Comparison of ENCODE assay signal across 18 cellular contexts in the genomic region with DNA sequence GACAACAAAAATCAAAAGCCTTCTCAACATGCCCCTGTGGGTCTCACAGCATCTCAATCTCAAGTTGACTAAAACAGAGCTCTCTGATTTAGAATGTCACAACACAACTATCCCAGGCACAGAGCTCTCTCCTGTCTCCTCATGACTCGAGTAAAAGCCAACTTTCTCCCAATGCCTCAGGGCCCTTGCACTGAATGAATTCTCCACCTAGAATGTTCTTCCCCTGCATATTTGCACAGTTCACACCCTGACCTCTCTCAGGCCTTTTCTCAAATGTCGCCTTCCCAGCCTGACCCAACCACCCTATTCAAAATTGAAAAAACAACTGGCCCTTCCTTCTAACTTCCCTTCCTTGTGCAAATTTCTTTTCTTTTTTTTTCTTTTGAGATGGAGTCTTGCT. TPM values are rescaled to one million over a fixed set of nuclear protein-coding genes. Genes with fewer than 3 reads are reported as not detected.
A peak's percentile ranks its signal among the peaks of the same experiment; 100 is the strongest.
DNase-seq lines count a peak whose midpoint lies in the region; ATAC-seq and TF ChIP-seq lines count a peak whose summit lies in the region.
"Had no signal": no experiment of that assay in that cellular context is flagged by ENCODE, and none has a peak within 500 bp of the region (broad histone marks: within the 10 kb centered on the region; RNA-seq: fewer than 3 reads in every experiment).

No MANE protein-coding gene starts in this region.

- no peak overlapping the region for H2BK120ac ChIP-seq in trophoblast cell (ENCODE audit: insufficient read depth, low read length, poor library complexity)

- H3K79me1 ChIP-seq in trophoblast cell (ENCODE audit: low read length): peaks cover 7% of the 10 kb centered on the region

- no peaks in the 10 kb centered on the region for H3K9me3 Mint-ChIP-seq in activated CD4-positive, alpha-beta memory T cell treated with anti-CD3 and anti-CD28 coated beads for 36 hours
- no peaks in the 10 kb centered on the region for H3K9me3 Mint-ChIP-seq in activated CD4-positive, alpha-beta memory T cell treated with anti-CD3 and anti-CD28 coated beads, Interleukin-2, amount 10 ng/mL, durations not matched to agents 7 days and 5 days
- H3K9me3 Mint-ChIP-seq in neural crest cell: no peaks in the 10 kb centered on the region
- H3K9me3 Mint-ChIP-seq: CD4-positive, alpha-beta T cell; CD8-positive, alpha-beta T cell had no signal

- no peak for TF ChIP-seq CTCF in neural crest cell (conservative IDR thresholded peaks at IDR 0.05)

- intact Hi-C loops in activated CD4-positive, alpha-beta memory T cell treated with anti-CD3 and anti-CD28 coated beads for 36 hours (cut with micrococcal nuclease): no loop called here

- no CpG with 5 or more reads among the region's 2 CpGs for WGBS in trophoblast cell (ENCODE audit: extremely low coverage, insufficient coverage, insufficient read length)

- POLR2A ChIA-PET in activated CD4-positive, alpha-beta memory T cell treated with anti-CD3 and anti-CD28 coated beads for 36 hours (lab: Charles Lee): no interaction called here
- POLR2A ChIA-PET in activated CD4-positive, alpha-beta memory T cell treated with anti-CD3 and anti-CD28 coated beads, Interleukin-2, amount 10 ng/mL, durations not matched to agents 7 days and 5 days (lab: Charles Lee): interaction anchor here (3.6 kb wide), 1 partner anchor 10 kb away, joined by 16 read pairs; no protein-coding TSS in a partner anchor

- H2AK5ac ChIP-seq in trophoblast cell (ENCODE audit: low read length): no peak overlapping the region

- ATAC-seq in GM21367 (IDR thresholded peaks at IDR 0.05; ENCODE audit: unreplicated experiment): no peak
- no peak for ATAC-seq in stimulated activated naive CD8-positive, alpha-beta T cell treated with anti-CD3 and anti-CD28 coated beads, Interleukin-15, Interleukin-2, amounts not matched to agents 100 U/mL and 50 U/mL, for 24 hours
- ATAC-seq: A549; CD8-positive, alpha-beta T cell had no signal

- no peak overlapping the region for H3K4ac ChIP-seq in trophoblast cell (ENCODE audit: low read depth, low read length)

- H3K4me1 Mint-ChIP-seq in activated CD4-positive, alpha-beta memory T cell treated with anti-CD3 and anti-CD28 coated beads for 36 hours (ENCODE audit: low read depth): peaks cover 6% of the 10 kb centered on the region
- peaks cover 3% of the 10 kb centered on the region for H3K4me1 Mint-ChIP-seq in activated CD4-positive, alpha-beta memory T cell treated with anti-CD3 and anti-CD28 coated beads, Interleukin-2, amount 10 ng/mL, durations not matched to agents 7 days and 5 days
- H3K4me1 Mint-ChIP-seq in neural crest cell: peaks cover 1% of the 10 kb centered on the region

- no peak overlapping the region for H3K4me2 ChIP-seq in trophoblast cell (ENCODE audit: low read length)
- H3K4me2 ChIP-seq: A549; BLaER1 treated with 17β-estradiol and CSF1 and Interleukin-3, amounts not matched to agents 10 nM and 100 nM had no signal

- H3K27me3 Mint-ChIP-seq in activated CD4-positive, alpha-beta memory T cell treated with anti-CD3 and anti-CD28 coated beads for 36 hours: no peaks in the 10 kb centered on the region
- H3K27me3 Mint-ChIP-seq in activated CD4-positive, alpha-beta memory T cell treated with anti-CD3 and anti-CD28 coated beads, Interleukin-2, amount 10 ng/mL, durations not matched to agents 7 days and 5 days: no peaks in the 10 kb centered on the region
- no peaks in the 10 kb centered on the region for H3K27me3 Mint-ChIP-seq in neural crest cell (ENCODE audit: low read depth)
- H3K27me3 Mint-ChIP-seq: B cell; CD4-positive, alpha-beta T cell had no signal

- no peaks in the 10 kb centered on the region for H3K36me3 ChIP-seq in trophoblast cell (ENCODE audit: control insufficient read depth in 1 of 2, insufficient read depth in 2 of 2, low read length in 2 of 2)

- CTCF ChIA-PET in activated CD4-positive, alpha-beta memory T cell treated with anti-CD3 and anti-CD28 coated beads for 36 hours (lab: Charles Lee): no interaction called here
- CTCF ChIA-PET in activated CD4-positive, alpha-beta memory T cell treated with anti-CD3 and anti-CD28 coated beads, Interleukin-2, amount 10 ng/mL, durations not matched to agents 7 days and 5 days (lab: Charles Lee): interaction anchor here (3.3 kb wide), 1 partner anchor 11 kb away, joined by 30 read pairs; no protein-coding TSS in a partner anchor

- no peak overlapping the region for H4K8ac ChIP-seq in trophoblast cell (ENCODE audit: low read depth, low read length)

- H3K9ac ChIP-seq in trophoblast cell (ENCODE audit: low read length): no peak overlapping the region
- H3K9ac ChIP-seq: BLaER1 treated with 17β-estradiol and CSF1 and Interleukin-3, amounts not matched to agents 10 nM and 100 nM had no signal

- H4K12ac ChIP-seq in trophoblast cell (ENCODE audit: low read depth, low read length): no peak overlapping the region

- H3K36me3 Mint-ChIP-seq in activated CD4-positive, alpha-beta memory T cell treated with anti-CD3 and anti-CD28 coated beads for 36 hours: peaks cover 14% of the 10 kb centered on the region
- H3K36me3 Mint-ChIP-seq in activated CD4-positive, alpha-beta memory T cell treated with anti-CD3 and anti-CD28 coated beads, Interleukin-2, amount 10 ng/mL, durations not matched to agents 7 days and 5 days (ENCODE audit: low read depth): peaks cover 6% of the 10 kb centered on the region
- H3K36me3 Mint-ChIP-seq in neural crest cell (ENCODE audit: low read depth): no peaks in the 10 kb centered on the region

- no peak overlapping the region for H3K27ac ChIP-seq in trophoblast cell (ENCODE audit: low read depth, low read length)
- H3K27ac ChIP-seq: 22Rv1; A549; BLaER1 treated with 17β-estradiol and CSF1 and Interleukin-3, amounts not matched to agents 10 nM and 100 nM; C4-2B had no signal

- peaks cover 6% of the 10 kb centered on the region in 2 experiments for H3K4me1 ChIP-seq in trophoblast cell (ENCODE audit: control insufficient read depth in 1 of 2, insufficient read depth in 2 of 2, low read length in 2 of 2)

- H3K14ac ChIP-seq in trophoblast cell (ENCODE audit: low read length): no peak overlapping the region

- no peak overlapping the region for H3K23ac ChIP-seq in trophoblast cell (ENCODE audit: low read length)

- no peak overlapping the region for H2BK5ac ChIP-seq in trophoblast cell (ENCODE audit: low read depth, low read length, poor library complexity)

- no peak for DNase-seq in activated CD4-positive, alpha-beta memory T cell treated with anti-CD3 and anti-CD28 coated beads for 36 hours
- DNase-seq in activated CD4-positive, alpha-beta memory T cell treated with anti-CD3 and anti-CD28 coated beads, Interleukin-2, amount 10 ng/mL, durations not matched to agents 7 days and 5 days: no peak
- DNase-seq in neural crest cell (ENCODE audit: low read depth, low spot score) (no peak), trophoblast cell (peak; percentile 87 to 92)
- DNase-seq in stimulated activated naive CD8-positive, alpha-beta T cell treated with anti-CD3 and anti-CD28 coated beads, Interleukin-15, Interleukin-2, amounts not matched to agents 100 U/mL and 50 U/mL, for 24 hours: no peak
- DNase-seq: AML-193; Caco-2; Calu3; CD4-positive, alpha-beta T cell; CD8-positive, alpha-beta T cell; DMS79 treated with DMSO at 0.1 percent for 48 hours; GF-D8 had no signal

- H3K4me3 Mint-ChIP-seq in activated CD4-positive, alpha-beta memory T cell treated with anti-CD3 and anti-CD28 coated beads for 36 hours: no peak overlapping the region
- H3K4me3 Mint-ChIP-seq in activated CD4-positive, alpha-beta memory T cell treated with anti-CD3 and anti-CD28 coated beads, Interleukin-2, amount 10 ng/mL, durations not matched to agents 7 days and 5 days: no peak overlapping the region
- no peak overlapping the region for H3K4me3 Mint-ChIP-seq in neural crest cell
- H3K4me3 Mint-ChIP-seq: B cell; CD8-positive, alpha-beta T cell had no signal

- H2BK12ac ChIP-seq in trophoblast cell (ENCODE audit: low read length): no peak overlapping the region

- peak overlapping the region; percentile 6 for H3K27ac Mint-ChIP-seq in activated CD4-positive, alpha-beta memory T cell treated with anti-CD3 and anti-CD28 coated beads for 36 hours
- H3K27ac Mint-ChIP-seq in activated CD4-positive, alpha-beta memory T cell treated with anti-CD3 and anti-CD28 coated beads, Interleukin-2, amount 10 ng/mL, durations not matched to agents 7 days and 5 days: no peak overlapping the region
- peak overlapping the region; percentile 46 for H3K27ac Mint-ChIP-seq in neural crest cell (ENCODE audit: unreplicated experiment)
- H3K27ac Mint-ChIP-seq: B cell; CD4-positive, alpha-beta T cell; CD8-positive, alpha-beta T cell had no signal

- H3K79me2 ChIP-seq in trophoblast cell (ENCODE audit: control insufficient read depth, insufficient read depth, low read length, poor library complexity): peaks cover 4% of the 10 kb centered on the region

- H3K18ac ChIP-seq in trophoblast cell (ENCODE audit: low read length): no peak overlapping the region

- peaks cover under 1% of the 10 kb centered on the region for H3K9me3 ChIP-seq in trophoblast cell (ENCODE audit: insufficient read depth, low read depth, low read length)
- H3K9me3 ChIP-seq: A549; BLaER1 treated with 17β-estradiol and CSF1 and Interleukin-3, amounts not matched to agents 10 nM and 100 nM; Caco-2 had no signal

- H4K91ac ChIP-seq in trophoblast cell (ENCODE audit: low read depth, low read length): no peak overlapping the region

- no peak overlapping the region for H2AFZ ChIP-seq in trophoblast cell (ENCODE audit: insufficient read depth, low read length, poor library complexity)

- no peak overlapping the region for H3K4me3 ChIP-seq in trophoblast cell (ENCODE audit: low read depth, low read length)
- H3K4me3 ChIP-seq: A549; BLaER1 treated with 17β-estradiol and CSF1 and Interleukin-3, amounts not matched to agents 10 nM and 100 nM had no signal

- H3K27me3 ChIP-seq in trophoblast cell (ENCODE audit: insufficient read depth, low read length): no peaks in the 10 kb centered on the region
- H3K27me3 ChIP-seq: BLaER1 treated with 17β-estradiol and CSF1 and Interleukin-3, amounts not matched to agents 10 nM and 100 nM had no signal

RNA-seq across cellular contexts. Expression of a gene that starts 3.7 kb away (rescaled TPM):
- 1 to 10 TPM; 1.5 to 1.7 TPM for total RNA-seq in activated CD4-positive, alpha-beta memory T cell treated with anti-CD3 and anti-CD28 coated beads for 36 hours
- 1 to 10 TPM; 2.6 to 2.9 TPM for total RNA-seq in activated CD4-positive, alpha-beta memory T cell treated with anti-CD3 and anti-CD28 coated beads, Interleukin-2, amount 10 ng/mL, durations not matched to agents 7 days and 5 days
- 2.9 and 3.5 TPM in 2 replicates for total RNA-seq in neural crest cell
- 3.2 and 3.6 TPM in 2 replicates for polyA plus RNA-seq in trophoblast cell (2013)

RNA-seq across cellular contexts. Expression of a gene that starts 13.4 kb away (rescaled TPM):
- total RNA-seq in activated CD4-positive, alpha-beta memory T cell treated with anti-CD3 and anti-CD28 coated beads for 36 hours: 1 to 10 TPM; 8.6 to 9.0 TPM
- total RNA-seq in activated CD4-positive, alpha-beta memory T cell treated with anti-CD3 and anti-CD28 coated beads, Interleukin-2, amount 10 ng/mL, durations not matched to agents 7 days and 5 days: 10 to 100 TPM; 10.0 to 10.2 TPM
- total RNA-seq in neural crest cell: 3.5 and 4.5 TPM in 2 replicates
- polyA plus RNA-seq in trophoblast cell (2013): 5.1 and 5.2 TPM in 2 replicates

RNA-seq across cellular contexts. Expression of a gene that starts 15.5 kb away (rescaled TPM):
- 1 to 10 TPM; 3.6 to 4.7 TPM for total RNA-seq in activated CD4-positive, alpha-beta memory T cell treated with anti-CD3 and anti-CD28 coated beads for 36 hours
- total RNA-seq in activated CD4-positive, alpha-beta memory T cell treated with anti-CD3 and anti-CD28 coated beads, Interleukin-2, amount 10 ng/mL, durations not matched to agents 7 days and 5 days: 1 to 10 TPM; 2.0 to 2.6 TPM
- 10.3 and 12.3 TPM in 2 replicates for total RNA-seq in neural crest cell
- polyA plus RNA-seq in trophoblast cell (2013): 3.7 and 3.9 TPM in 2 replicates

RNA-seq across cellular contexts. Expression of a gene that starts 24.4 kb away (rescaled TPM):
- 10 to 100 TPM; 16.0 to 18.0 TPM for total RNA-seq in activated CD4-positive, alpha-beta memory T cell treated with anti-CD3 and anti-CD28 coated beads for 36 hours
- total RNA-seq in activated CD4-positive, alpha-beta memory T cell treated with anti-CD3 and anti-CD28 coated beads, Interleukin-2, amount 10 ng/mL, durations not matched to agents 7 days and 5 days: 10 to 100 TPM; 24.0 to 24.7 TPM
- total RNA-seq in neural crest cell: 7.0 and 10.3 TPM in 2 replicates
- polyA plus RNA-seq in trophoblast cell (2013): 8.3 and 9.9 TPM in 2 replicates

RNA-seq across cellular contexts. Expression of a gene that starts 24.7 kb away (rescaled TPM):
- 10 to 100 TPM; 31.1 to 33.2 TPM for total RNA-seq in activated CD4-positive, alpha-beta memory T cell treated with anti-CD3 and anti-CD28 coated beads for 36 hours
- total RNA-seq in activated CD4-positive, alpha-beta memory T cell treated with anti-CD3 and anti-CD28 coated beads, Interleukin-2, amount 10 ng/mL, durations not matched to agents 7 days and 5 days: 10 to 100 TPM; 32.6 to 35.1 TPM
- 34.8 and 36.1 TPM in 2 replicates for total RNA-seq in neural crest cell
- 42.9 and 43.7 TPM in 2 replicates for polyA plus RNA-seq in trophoblast cell (2013)

Comparison
In these comparisons a context has a peak if more than half of its experiments do, and no peak if none do; other contexts are left out.
1. DNase-seq: peak in trophoblast cell (2 of 2); none in activated CD4-positive, alpha-beta memory T cell treated with anti-CD3 and anti-CD28 coated beads for 36 hours (single experiment), activated CD4-positive, alpha-beta memory T cell treated with anti-CD3 and anti-CD28 coated beads, Interleukin-2, amount 10 ng/mL, durations not matched to agents 7 days and 5 days (single experiment), neural crest cell (single experiment) and stimulated activated naive CD8-positive, alpha-beta T cell treated with anti-CD3 and anti-CD28 coated beads, Interleukin-15, Interleukin-2, amounts not matched to agents 100 U/mL and 50 U/mL, for 24 hours (single experiment).